ENCODE assay signal across 17 cellular contexts in genomic region chr22:47144791-47145425, GRCh38.
"Had no signal": no experiment of that assay in that cellular context is flagged by ENCODE, and none has a peak within 500 bp of the region (broad histone marks: within the 10 kb centered on the region; RNA-seq: fewer than 3 reads in every experiment).

No MANE protein-coding gene starts in this region.

- H3K9me3 ChIP-seq: left ventricle myocardium inferior, tibial nerve had no signal

- H3K9me3 Mint-ChIP-seq: activated CD4-positive, alpha-beta memory T cell treated with anti-CD3 and anti-CD28 coated beads, Interleukin-2, amount 10 ng/mL, durations not matched to agents 7 days and 5 days; activated naive CD4-positive, alpha-beta T cell treated with anti-CD3 and anti-CD28 coated beads, Interleukin-2, amount 50 U/mL, for 72 hours; activated T-cell treated with anti-CD3 and anti-CD28 coated beads, Interleukin-2, amount 50 U/mL, for 24 hours; stimulated activated memory B cell treated with anti-CD40 and anti-IgM and Interleukin-4, amounts not matched to agents 10 μg/mL and 1 μg/mL and 100 μg/mL, for 72 hours; T-cell had no signal

- H3K27me3 ChIP-seq: dorsolateral prefrontal cortex, hepatocyte, tibial nerve had no signal

- ATAC-seq: activated CD4-positive, alpha-beta T cell treated with anti-CD3 and anti-CD28 coated beads for 36 hours; activated naive CD4-positive, alpha-beta T cell treated with anti-CD3 and anti-CD28 coated beads, Interleukin-2, amount 50 U/mL, for 72 hours; stimulated activated memory B cell treated with anti-CD40 and anti-IgM and Interleukin-4, amounts not matched to agents 10 μg/mL and 1 μg/mL and 100 μg/mL, for 72 hours; T-cell had no signal

- H3K4me1 ChIP-seq: tibial nerve had no signal

- H3K36me3 Mint-ChIP-seq: activated naive CD4-positive, alpha-beta T cell treated with anti-CD3 and anti-CD28 coated beads, Interleukin-2, amount 50 U/mL, for 72 hours had no signal

- H3K4me2 ChIP-seq: hepatocyte had no signal

- H3K4me1 Mint-ChIP-seq: activated CD4-positive, alpha-beta memory T cell treated with anti-CD3 and anti-CD28 coated beads, Interleukin-2, amount 10 ng/mL, durations not matched to agents 7 days and 5 days; activated CD4-positive, alpha-beta T cell treated with anti-CD3 and anti-CD28 coated beads for 36 hours; T-cell had no signal

- H3K4me3 ChIP-seq: dorsolateral prefrontal cortex, hepatocyte, left ventricle myocardium inferior, SK-N-MC, tibial nerve had no signal

- H2AFZ ChIP-seq: hepatocyte had no signal

- H3K79me2 ChIP-seq: hepatocyte had no signal

- H3K27me3 Mint-ChIP-seq: activated CD4-positive, alpha-beta memory T cell treated with anti-CD3 and anti-CD28 coated beads, Interleukin-2, amount 10 ng/mL, durations not matched to agents 7 days and 5 days; activated CD4-positive, alpha-beta T cell treated with anti-CD3 and anti-CD28 coated beads for 36 hours; activated T-cell treated with anti-CD3 and anti-CD28 coated beads, Interleukin-2, amount 50 U/mL, for 24 hours; stimulated activated memory B cell treated with anti-CD40 and anti-IgM and Interleukin-4, amounts not matched to agents 10 μg/mL and 1 μg/mL and 100 μg/mL, for 72 hours; T-cell had no signal

- DNase-seq: activated CD4-positive, alpha-beta memory T cell treated with anti-CD3 and anti-CD28 coated beads, Interleukin-2, amount 10 ng/mL, durations not matched to agents 7 days and 5 days; activated CD4-positive, alpha-beta T cell treated with anti-CD3 and anti-CD28 coated beads for 36 hours; activated effector memory CD4-positive, alpha-beta T cell treated with Interleukin-2 at 50 U/mL for 16 hours; activated T-cell treated with anti-CD3 and anti-CD28 coated beads, Interleukin-2, amount 50 U/mL, for 24 hours; dorsolateral prefrontal cortex; erythroblast; islet precursor cell; left ventricle myocardium inferior; stimulated activated CD4-positive, alpha-beta T cell treated with anti-CD3 and anti-CD28 coated beads, Interleukin-12 subunit alpha, Interleukin-12 subunit beta, amount 100 ng/mL, for 4 hours; stimulated activated CD4-positive, alpha-beta T cell treated with anti-CD3 and anti-CD28 coated beads, Interleukin-2, amount 100 ng/mL, for 24 hours; T-cell; WERI-Rb-1 had no signal

- H3K27ac Mint-ChIP-seq: activated CD4-positive, alpha-beta memory T cell treated with anti-CD3 and anti-CD28 coated beads, Interleukin-2, amount 10 ng/mL, durations not matched to agents 7 days and 5 days; activated CD4-positive, alpha-beta T cell treated with anti-CD3 and anti-CD28 coated beads for 36 hours; activated T-cell treated with anti-CD3 and anti-CD28 coated beads, Interleukin-2, amount 50 U/mL, for 24 hours; stimulated activated memory B cell treated with anti-CD40 and anti-IgM and Interleukin-4, amounts not matched to agents 10 μg/mL and 1 μg/mL and 100 μg/mL, for 72 hours; T-cell had no signal

- H3K27ac ChIP-seq: dorsolateral prefrontal cortex, hepatocyte, left ventricle myocardium inferior, SK-N-MC, tibial nerve, WERI-Rb-1 had no signal

- H3K4me3 Mint-ChIP-seq: activated CD4-positive, alpha-beta memory T cell treated with anti-CD3 and anti-CD28 coated beads, Interleukin-2, amount 10 ng/mL, durations not matched to agents 7 days and 5 days; activated CD4-positive, alpha-beta T cell treated with anti-CD3 and anti-CD28 coated beads for 36 hours; activated T-cell treated with anti-CD3 and anti-CD28 coated beads, Interleukin-2, amount 50 U/mL, for 24 hours; stimulated activated memory B cell treated with anti-CD40 and anti-IgM and Interleukin-4, amounts not matched to agents 10 μg/mL and 1 μg/mL and 100 μg/mL, for 72 hours; T-cell had no signal

- H3K36me3 ChIP-seq: left ventricle myocardium inferior, WERI-Rb-1 had no signal
